ENCODE assay signal across 16 cellular contexts in the genomic region with DNA sequence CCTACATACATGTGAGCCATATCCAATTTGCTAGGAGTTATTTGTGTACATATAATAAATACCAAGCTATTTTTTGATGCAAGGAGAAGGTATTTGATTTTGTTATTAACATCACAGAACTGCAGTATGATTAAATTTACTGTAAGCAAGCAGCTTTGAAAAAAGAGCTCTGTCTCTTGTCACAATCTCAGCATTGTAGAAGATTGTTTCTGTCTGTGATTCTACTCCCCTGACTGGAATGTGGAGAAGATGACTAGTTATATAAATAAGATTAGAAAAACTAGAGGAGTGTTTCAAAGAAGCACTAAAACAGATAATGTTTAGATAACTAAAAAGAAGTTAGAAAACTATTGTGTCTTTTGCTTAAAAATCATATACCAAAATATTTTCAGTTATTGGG.
"Had no signal": no experiment of that assay in that cellular context is flagged by ENCODE, and none has a peak within 500 bp of the region (broad histone marks: within the 10 kb centered on the region; RNA-seq: fewer than 3 reads in every experiment).

No MANE protein-coding gene starts in this region.

- H3K36me3 Mint-ChIP-seq: activated CD8-positive, alpha-beta memory T cell treated with anti-CD3 and anti-CD28 coated beads, Interleukin-2, amount 10 ng/mL, durations not matched to agents 7 days and 5 days; activated naive CD4-positive, alpha-beta T cell treated with anti-CD3 and anti-CD28 coated beads, Interleukin-2, amount 50 U/mL, for 24 hours; memory B cell had no signal

- H3K4me3 Mint-ChIP-seq: activated CD8-positive, alpha-beta memory T cell treated with anti-CD3 and anti-CD28 coated beads, Interleukin-2, amount 10 ng/mL, durations not matched to agents 7 days and 5 days; activated naive CD4-positive, alpha-beta T cell treated with anti-CD3 and anti-CD28 coated beads, Interleukin-2, amount 50 U/mL, for 24 hours; activated T-cell treated with anti-CD3 and anti-CD28 coated beads, Interleukin-2, amount 50 U/mL, for 24 hours; memory B cell had no signal

- H3K27ac Mint-ChIP-seq: activated CD8-positive, alpha-beta memory T cell treated with anti-CD3 and anti-CD28 coated beads, Interleukin-2, amount 10 ng/mL, durations not matched to agents 7 days and 5 days; activated naive CD4-positive, alpha-beta T cell treated with anti-CD3 and anti-CD28 coated beads, Interleukin-2, amount 50 U/mL, for 24 hours; activated T-cell treated with anti-CD3 and anti-CD28 coated beads, Interleukin-2, amount 50 U/mL, for 24 hours; memory B cell had no signal

- ATAC-seq: activated CD8-positive, alpha-beta memory T cell treated with anti-CD3 and anti-CD28 coated beads, Interleukin-2, amount 10 ng/mL, durations not matched to agents 7 days and 5 days; gastrocnemius medialis; pancreas had no signal

- H3K4me1 Mint-ChIP-seq: activated CD8-positive, alpha-beta memory T cell treated with anti-CD3 and anti-CD28 coated beads, Interleukin-2, amount 10 ng/mL, durations not matched to agents 7 days and 5 days; activated naive CD4-positive, alpha-beta T cell treated with anti-CD3 and anti-CD28 coated beads, Interleukin-2, amount 50 U/mL, for 24 hours; memory B cell had no signal

- H3K4me1 ChIP-seq: gastrocnemius medialis, pancreas had no signal

- DNase-seq: activated CD4-positive, alpha-beta T cell treated with anti-CD3 and anti-CD28 coated beads, Interleukin-2, amount 50 U/mL, for 48 hours; activated CD4-positive, CD25-positive, alpha-beta regulatory T cell treated with anti-CD3 and anti-CD28 coated beads, Interleukin-2, amount 50 U/mL, for 72 hours; activated CD8-positive, alpha-beta memory T cell treated with anti-CD3 and anti-CD28 coated beads, Interleukin-2, amount 10 ng/mL, durations not matched to agents 7 days and 5 days; activated effector memory CD4-positive, alpha-beta T cell treated with Interleukin-2 at 50 U/mL for 16 hours; activated T-cell treated with anti-CD3 and anti-CD28 coated beads, Interleukin-2, amount 50 U/mL, for 24 hours; gastrocnemius medialis; heart right ventricle; left ventricle myocardium inferior; pancreas; thyroid gland had no signal

- FAIRE-seq: colon, keratinocyte, pancreas, urothelium cell line had no signal

- H3K9me3 Mint-ChIP-seq: activated naive CD4-positive, alpha-beta T cell treated with anti-CD3 and anti-CD28 coated beads, Interleukin-2, amount 50 U/mL, for 24 hours; activated T-cell treated with anti-CD3 and anti-CD28 coated beads, Interleukin-2, amount 50 U/mL, for 24 hours; memory B cell had no signal

- H3K4me3 ChIP-seq: gastrocnemius medialis, heart right ventricle, left ventricle myocardium inferior, pancreas, skin epidermis, thyroid gland had no signal

- H3K27ac ChIP-seq: gastrocnemius medialis, left ventricle myocardium inferior, pancreas, skin epidermis, thyroid gland had no signal

- H3K9me3 ChIP-seq: gastrocnemius medialis, heart right ventricle, left ventricle myocardium inferior, pancreas, thyroid gland had no signal
